In genomic region chr7:116955340-116955739, GRCh38 we compare ENCODE assay signal across 2 cellular contexts.
A peak's percentile ranks its signal among the peaks of the same experiment; 100 is the strongest.
TF ChIP-seq lines count a peak whose summit lies in the region.

No MANE protein-coding gene starts in this region.

TF ChIP-seq in HCT116, 20 proteins besides CTCF, POLR2A, EP300 and RAD21 (continued from another document):
- TF ChIP-seq TCF7L2 (IDR thresholded peaks at IDR 0.05; ENCODE audit: borderline replicate concordance, extremely low read depth, insufficient read depth, insufficient read length), result no peak
- no peak for TF ChIP-seq MAX (IDR thresholded peaks at IDR 0.05)
- TF ChIP-seq ZFX (IDR thresholded peaks at IDR 0.05), result no peak
- no peak for TF ChIP-seq CEBPB (IDR thresholded peaks at IDR 0.05; ENCODE audit: low read depth)
- TF ChIP-seq EZH2phosphoT487 (IDR thresholded peaks at IDR 0.05; ENCODE audit: borderline replicate concordance), result no peak
- no peak for TF ChIP-seq EZH2 (IDR thresholded peaks at IDR 0.05)
- TF ChIP-seq ATF3 (IDR thresholded peaks at IDR 0.05), result no peak
- TF ChIP-seq SIN3A (IDR thresholded peaks at IDR 0.05; ENCODE audit: low read depth), result no peak
- TF ChIP-seq FOSL1 (IDR thresholded peaks at IDR 0.05; ENCODE audit: low read depth), result no peak
- TF ChIP-seq EGR1 (IDR thresholded peaks at IDR 0.05; ENCODE audit: low read depth), result no peak
- TF ChIP-seq SP1 (IDR thresholded peaks at IDR 0.05; ENCODE audit: low read depth), result no peak

TF ChIP-seq in K562, 482 proteins besides CTCF, POLR2A, EP300 and RAD21 (continues in another document):
- no peak for TF ChIP-seq E4F1 (CRISPR knock-in tag; IDR thresholded peaks at IDR 0.05; ENCODE audit: borderline replicate concordance)
- TF ChIP-seq THRA (IDR thresholded peaks at IDR 0.05), result no peak
- TF ChIP-seq POLR2AphosphoS5 (IDR thresholded peaks at IDR 0.05; ENCODE audit: control insufficient read depth, insufficient read depth, low read depth, low read length), result no peak
- TF ChIP-seq ZNF644 (tag; IDR thresholded peaks at IDR 0.05; ENCODE audit: low read depth), result no peak
- no peak for TF ChIP-seq HMBOX1 (IDR thresholded peaks at IDR 0.05)
- 0 out of 2 replicates have a peak, but pooled peaks have one; percentile 3 for TF ChIP-seq SMARCC2 (IDR thresholded peaks at IDR 0.05; ENCODE audit: low read depth)
- TF ChIP-seq ZNF384 (IDR thresholded peaks at IDR 0.05; ENCODE audit: low read depth, low read length), result no peak
- TF ChIP-seq MTA1 (IDR thresholded peaks at IDR 0.05; ENCODE audit: borderline replicate concordance), result no peak
- no peak for TF ChIP-seq HEY1 (CRISPR knock-in tag; IDR thresholded peaks at IDR 0.05; ENCODE audit: borderline replicate concordance)
- no peak for TF ChIP-seq CXXC5 (CRISPR knock-in tag; IDR thresholded peaks at IDR 0.05)
- TF ChIP-seq HLTF (IDR thresholded peaks at IDR 0.05), result no peak
- TF ChIP-seq GABPB2 (CRISPR knock-in tag; conservative IDR thresholded peaks at IDR 0.05), result no peak
- no peak for TF ChIP-seq MCM7 (IDR thresholded peaks at IDR 0.05)
- TF ChIP-seq TCF7L2 (IDR thresholded peaks at IDR 0.05; ENCODE audit: low read depth, low read length), result no peak
- no peak for TF ChIP-seq ILF3 (IDR thresholded peaks at IDR 0.05; ENCODE audit: borderline replicate concordance)
- no peak for TF ChIP-seq EHMT2 (IDR thresholded peaks at IDR 0.05)
- TF ChIP-seq PBX2 (CRISPR knock-in tag; IDR thresholded peaks at IDR 0.05; ENCODE audit: low read depth), result no peak
- TF ChIP-seq PBX2 (tag; conservative IDR thresholded peaks at IDR 0.05; ENCODE audit: low read depth), result no peak
- no peak for TF ChIP-seq ZNF449 (CRISPR knock-in tag; IDR thresholded peaks at IDR 0.05)
- TF ChIP-seq DPF2 (IDR thresholded peaks at IDR 0.05), result no peak
- no peak for TF ChIP-seq PCBP1 (IDR thresholded peaks at IDR 0.05; ENCODE audit: low read depth, low read length, poor library complexity, severe bottlenecking)
- TF ChIP-seq ZNF76 (CRISPR knock-in tag; IDR thresholded peaks at IDR 0.05; ENCODE audit: borderline replicate concordance), result no peak
- TF ChIP-seq CAMTA2 (CRISPR knock-in tag; conservative IDR thresholded peaks at IDR 0.05), result no peak
- 0 out of 2 replicates have a peak, but pooled peaks have one; percentile 13 for TF ChIP-seq ARID3A (IDR thresholded peaks at IDR 0.05; ENCODE audit: borderline replicate concordance, low read depth, low read length)
- no peak for TF ChIP-seq ZNF551 (CRISPR knock-in tag; IDR thresholded peaks at IDR 0.05)
- TF ChIP-seq STAT5A (IDR thresholded peaks at IDR 0.05; ENCODE audit: borderline replicate concordance, low read length), result no peak
- TF ChIP-seq SMAD3 (CRISPR knock-in tag; conservative IDR thresholded peaks at IDR 0.05), result no peak
- no peak for TF ChIP-seq DACH1 (IDR thresholded peaks at IDR 0.05; ENCODE audit: partially characterized antibody)
- 0 out of 2 replicates have a peak, but pooled peaks have one; percentile 1 for TF ChIP-seq NKRF (IDR thresholded peaks at IDR 0.05; ENCODE audit: borderline replicate concordance)
- no peak for TF ChIP-seq KLF16 (IDR thresholded peaks at IDR 0.05)
- TF ChIP-seq ZBTB1 (CRISPR knock-in tag; IDR thresholded peaks at IDR 0.05; ENCODE audit: borderline replicate concordance, low read depth), result no peak
- no peak for TF ChIP-seq PHF8 (IDR thresholded peaks at IDR 0.05; ENCODE audit: borderline replicate concordance, low read length)
- TF ChIP-seq FUS (optimal IDR thresholded peaks at IDR 0.05; ENCODE audit: low read depth, low read length), result no peak
